ENCODE assay signal across 9 cellular contexts in the genomic region with DNA sequence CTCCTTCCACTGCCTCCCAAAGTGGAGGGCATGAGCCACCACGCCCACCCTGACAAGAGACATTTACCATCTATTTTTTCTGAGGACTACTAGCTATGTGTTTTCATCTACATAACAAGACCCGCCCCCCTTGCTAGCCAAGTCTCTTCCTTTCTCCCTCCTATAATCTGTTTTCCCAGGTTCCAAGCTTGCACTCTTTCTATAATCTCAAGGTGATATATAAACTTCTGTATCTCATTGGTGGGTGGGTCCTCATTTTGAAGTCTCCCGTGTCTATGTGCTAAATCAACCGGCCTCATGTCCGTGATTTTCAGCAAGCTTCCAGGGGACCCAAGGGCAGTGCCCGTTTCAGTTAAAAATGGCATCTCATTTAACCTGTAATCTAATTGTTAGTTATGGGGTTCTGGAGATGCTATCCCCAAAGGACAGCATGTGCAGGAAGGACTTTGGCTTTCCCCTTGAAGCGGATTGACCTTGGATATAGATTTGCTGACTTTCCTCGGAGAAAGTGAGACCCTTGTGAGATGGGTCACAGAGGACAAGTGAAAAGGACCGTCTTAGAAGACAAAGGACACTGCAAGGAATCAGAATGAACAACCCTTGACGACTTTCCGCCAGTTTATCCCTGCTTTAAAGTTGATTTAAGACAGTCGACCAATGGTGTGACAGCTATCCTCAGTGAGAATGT. TPM values are rescaled to one million over a fixed set of nuclear protein-coding genes. Genes with fewer than 3 reads are reported as not detected.
A peak's percentile ranks its signal among the peaks of the same experiment; 100 is the strongest.
DNase-seq lines count a peak whose midpoint lies in the region; ATAC-seq and TF ChIP-seq lines count a peak whose summit lies in the region.
"Had no signal": no experiment of that assay in that cellular context is flagged by ENCODE, and none has a peak within 500 bp of the region (broad histone marks: within the 10 kb centered on the region; RNA-seq: fewer than 3 reads in every experiment).

No MANE protein-coding gene starts in this region.

- no peak for TF ChIP-seq POLR2A in vagina (IDR thresholded peaks at IDR 0.05)

- TF ChIP-seq CTCF in fibroblast of mammary gland (conservative IDR thresholded peaks at IDR 0.05; ENCODE audit: control insufficient read depth, insufficient read depth, low read depth, low read length) (no peak), vagina (IDR thresholded peaks at IDR 0.05) (no peak)

- H3K4me3 Mint-ChIP-seq in stimulated activated naive CD8-positive, alpha-beta T cell treated with anti-CD3 and anti-CD28 coated beads, Interleukin-15, Interleukin-2, amounts not matched to agents 100 ng/mL and 50 ng/mL, for 24 hours: peak overlapping the region; percentile 68
- H3K4me3 Mint-ChIP-seq in stimulated activated effector memory CD8-positive, alpha-beta T cell treated with anti-CD3 and anti-CD28 coated beads, Interleukin-12 subunit alpha, Interleukin-12 subunit beta, amount 100 ng/mL, for 72 hours: no peak overlapping the region
- H3K4me3 Mint-ChIP-seq in stimulated activated memory B cell treated with anti-CD40 and anti-IgM and Interleukin-4, amounts not matched to agents 10 μg/mL and 1 μg/mL and 100 μg/mL, for 72 hours: no peak overlapping the region

- H3K9me3 Mint-ChIP-seq in stimulated activated naive CD8-positive, alpha-beta T cell treated with anti-CD3 and anti-CD28 coated beads, Interleukin-15, Interleukin-2, amounts not matched to agents 100 ng/mL and 50 ng/mL, for 24 hours: no peaks in the 10 kb centered on the region
- no peaks in the 10 kb centered on the region for H3K9me3 Mint-ChIP-seq in stimulated activated effector memory CD8-positive, alpha-beta T cell treated with anti-CD3 and anti-CD28 coated beads, Interleukin-12 subunit alpha, Interleukin-12 subunit beta, amount 100 ng/mL, for 72 hours
- peaks cover 3% of the 10 kb centered on the region for H3K9me3 Mint-ChIP-seq in stimulated activated memory B cell treated with anti-CD40 and anti-IgM and Interleukin-4, amounts not matched to agents 10 μg/mL and 1 μg/mL and 100 μg/mL, for 72 hours

- no peak for ATAC-seq in stimulated activated naive CD8-positive, alpha-beta T cell treated with anti-CD3 and anti-CD28 coated beads, Interleukin-15, Interleukin-2, amounts not matched to agents 100 U/mL and 50 U/mL, for 24 hours
- no peak for ATAC-seq in stimulated activated effector memory CD8-positive, alpha-beta T cell treated with anti-CD3 and anti-CD28 coated beads, Interleukin-12 subunit alpha, Interleukin-12 subunit beta, amount 100 ng/mL, for 72 hours
- no peak for ATAC-seq in stimulated activated memory B cell treated with anti-CD40 and anti-IgM and Interleukin-4, amounts not matched to agents 10 μg/mL and 1 μg/mL and 100 μg/mL, for 72 hours

- H3K36me3 ChIP-seq in vagina: no peaks in the 10 kb centered on the region

- no peak for DNase-seq in stimulated activated naive CD8-positive, alpha-beta T cell treated with anti-CD3 and anti-CD28 coated beads, Interleukin-15, Interleukin-2, amounts not matched to agents 100 U/mL and 50 U/mL, for 24 hours
- DNase-seq in RPMI7951 (ENCODE audit: low read depth): peak; percentile 67
- no peak for DNase-seq in fibroblast of mammary gland (ENCODE audit: low read depth)
- no peak for DNase-seq in vagina (ENCODE audit: extremely low spot score in 2 of 2)
- no peak for DNase-seq in stimulated activated effector memory CD8-positive, alpha-beta T cell treated with anti-CD3 and anti-CD28 coated beads, Interleukin-12 subunit alpha, Interleukin-12 subunit beta, amount 100 ng/mL, for 72 hours (ENCODE audit: low spot score in 2 of 2)
- no peak for DNase-seq in NCI-H1930 (lab: John Stamatoyannopoulos, UW)
- DNase-seq: NCI-H1105 treated with DMSO at 0.1 percent for 48 hours had no signal

- peaks cover 39% of the 10 kb centered on the region for H3K4me1 ChIP-seq in vagina

- peaks cover 10% of the 10 kb centered on the region for H3K36me3 Mint-ChIP-seq in stimulated activated naive CD8-positive, alpha-beta T cell treated with anti-CD3 and anti-CD28 coated beads, Interleukin-15, Interleukin-2, amounts not matched to agents 100 ng/mL and 50 ng/mL, for 24 hours (ENCODE audit: low read depth)
- no peaks in the 10 kb centered on the region for H3K36me3 Mint-ChIP-seq in stimulated activated effector memory CD8-positive, alpha-beta T cell treated with anti-CD3 and anti-CD28 coated beads, Interleukin-12 subunit alpha, Interleukin-12 subunit beta, amount 100 ng/mL, for 72 hours
- no peaks in the 10 kb centered on the region for H3K36me3 Mint-ChIP-seq in stimulated activated memory B cell treated with anti-CD40 and anti-IgM and Interleukin-4, amounts not matched to agents 10 μg/mL and 1 μg/mL and 100 μg/mL, for 72 hours

- H3K27me3 ChIP-seq in vagina: no peaks in the 10 kb centered on the region

- H3K4me1 Mint-ChIP-seq in stimulated activated naive CD8-positive, alpha-beta T cell treated with anti-CD3 and anti-CD28 coated beads, Interleukin-15, Interleukin-2, amounts not matched to agents 100 ng/mL and 50 ng/mL, for 24 hours (ENCODE audit: low read depth): peaks cover 42% of the 10 kb centered on the region
- H3K4me1 Mint-ChIP-seq in stimulated activated effector memory CD8-positive, alpha-beta T cell treated with anti-CD3 and anti-CD28 coated beads, Interleukin-12 subunit alpha, Interleukin-12 subunit beta, amount 100 ng/mL, for 72 hours: peaks cover 37% of the 10 kb centered on the region
- peaks cover 30% of the 10 kb centered on the region for H3K4me1 Mint-ChIP-seq in stimulated activated memory B cell treated with anti-CD40 and anti-IgM and Interleukin-4, amounts not matched to agents 10 μg/mL and 1 μg/mL and 100 μg/mL, for 72 hours

- H3K4me3 ChIP-seq in fibroblast of mammary gland (ENCODE audit: control insufficient read depth, low read depth, low read length) (peak overlapping the region; percentile 58), vagina (peak overlapping the region; percentile 34 to 36)

- no peaks in the 10 kb centered on the region for H3K9me3 ChIP-seq in vagina

- H3K27me3 Mint-ChIP-seq in stimulated activated naive CD8-positive, alpha-beta T cell treated with anti-CD3 and anti-CD28 coated beads, Interleukin-15, Interleukin-2, amounts not matched to agents 100 ng/mL and 50 ng/mL, for 24 hours: no peaks in the 10 kb centered on the region
- no peaks in the 10 kb centered on the region for H3K27me3 Mint-ChIP-seq in stimulated activated memory B cell treated with anti-CD40 and anti-IgM and Interleukin-4, amounts not matched to agents 10 μg/mL and 1 μg/mL and 100 μg/mL, for 72 hours

- intact Hi-C loops in vagina (cut with DNase I): no loop called here

- H3K27ac ChIP-seq in vagina: no peak overlapping the region

- H3K27ac Mint-ChIP-seq in stimulated activated naive CD8-positive, alpha-beta T cell treated with anti-CD3 and anti-CD28 coated beads, Interleukin-15, Interleukin-2, amounts not matched to agents 100 ng/mL and 50 ng/mL, for 24 hours: no peak overlapping the region
- no peak overlapping the region for H3K27ac Mint-ChIP-seq in stimulated activated effector memory CD8-positive, alpha-beta T cell treated with anti-CD3 and anti-CD28 coated beads, Interleukin-12 subunit alpha, Interleukin-12 subunit beta, amount 100 ng/mL, for 72 hours
- H3K27ac Mint-ChIP-seq in stimulated activated memory B cell treated with anti-CD40 and anti-IgM and Interleukin-4, amounts not matched to agents 10 μg/mL and 1 μg/mL and 100 μg/mL, for 72 hours: no peak overlapping the region

RNA-seq across cellular contexts. Expression of gene OR2B2, which starts 22.4 kb away (rescaled TPM):
- not detected in 2 replicates for total RNA-seq in RPMI7951 (2014; rRNA removed; shearing (Covaris generic))
- not detected for total RNA-seq in vagina
